26 cellular contexts compared by ENCODE assay signal in genomic region chr7:4338556-4338955, GRCh38.
"Had no signal": no experiment of that assay in that cellular context is flagged by ENCODE, and none has a peak within 500 bp of the region (broad histone marks: within the 10 kb centered on the region; RNA-seq: fewer than 3 reads in every experiment).

No MANE protein-coding gene starts in this region.

- H3K4me1 ChIP-seq: stomach, suprapubic skin, testis, thyroid gland, tibial artery, tibial nerve, transverse colon, upper lobe of left lung, upper lobe of right lung, uterus, vagina had no signal

- H3K9me3 ChIP-seq: suprapubic skin, testis, thoracic aorta, thyroid gland, tibial artery, transverse colon, upper lobe of left lung, upper lobe of right lung, uterus, vagina had no signal

- H3K4me3 ChIP-seq: stomach, suprapubic skin, testis, thoracic aorta, thyroid gland, tibial artery, tibial nerve, transverse colon, upper lobe of left lung, upper lobe of right lung, uterus, vagina had no signal

- H3K36me3 ChIP-seq: stomach, suprapubic skin, thoracic aorta, thyroid gland, tibial artery, tibial nerve, transverse colon, upper lobe of left lung, upper lobe of right lung, uterus, vagina had no signal

- ATAC-seq: stimulated activated effector memory CD8-positive, alpha-beta T cell treated with anti-CD3 and anti-CD28 coated beads, Interleukin-12 subunit alpha, Interleukin-12 subunit beta, amount 100 ng/mL, for 72 hours; stimulated activated memory B cell treated with anti-CD40 and anti-IgM and Interleukin-4, amounts not matched to agents 10 μg/mL and 1 μg/mL and 100 μg/mL, for 72 hours; stimulated activated naive B cell treated with anti-CD40 and anti-IgM and Interleukin-4, amounts not matched to agents 10 μg/mL and 1 μg/mL and 100 μg/mL, for 72 hours; stimulated activated naive CD8-positive, alpha-beta T cell treated with anti-CD3 and anti-CD28 coated beads, Interleukin-15, amount 100 ng/mL, for 72 hours; stimulated activated naive CD8-positive, alpha-beta T cell treated with anti-CD3 and anti-CD28 coated beads, Interleukin-15, Interleukin-2, amounts not matched to agents 100 U/mL and 50 U/mL, for 24 hours; upper lobe of right lung had no signal

- DNase-seq: stimulated activated CD4-positive, alpha-beta T cell treated with anti-CD3 and anti-CD28 coated beads, Interleukin-2, amount 100 ng/mL, for 48 hours; stimulated activated CD4-positive, alpha-beta T cell treated with anti-CD3 and anti-CD28 coated beads, Interleukin-4, amount 100 ng/mL, for 1 hour; stimulated activated CD4-positive, alpha-beta T cell treated with anti-CD3 and anti-CD28 coated beads, Interleukin-4, amount 100 ng/mL, for 24 hours; stimulated activated CD4-positive, alpha-beta T cell treated with anti-CD3 and anti-CD28 coated beads, Interleukin-4, amount 100 ng/mL, for 4 hours; stimulated activated CD8-positive, alpha-beta memory T cell treated with anti-CD3 and anti-CD28 coated beads, Interleukin-4, amount 100 ng/mL, for 48 hours; stimulated activated naive B cell treated with anti-CD40 and anti-IgM and Interleukin-4, amounts not matched to agents 10 μg/mL and 1 μg/mL and 100 μg/mL, for 72 hours; stimulated activated naive CD4-positive, alpha-beta T cell; stimulated activated naive CD4-positive, alpha-beta T cell treated with Interleukin-2 at 50 U/mL for 16 hours; stimulated activated naive CD8-positive, alpha-beta T cell treated with anti-CD3 and anti-CD28 coated beads, Interleukin-15, amount 100 ng/mL, for 72 hours; stimulated activated naive CD8-positive, alpha-beta T cell treated with anti-CD3 and anti-CD28 coated beads, Interleukin-15, Interleukin-2, amounts not matched to agents 100 U/mL and 50 U/mL, for 24 hours; stomach; substantia nigra; testis; thyroid gland; tibial artery; transverse colon; trophoblast cell; upper lobe of left lung; upper lobe of right lung; uterus had no signal

- H3K27me3 ChIP-seq: stomach, suprapubic skin, testis, thyroid gland, tibial artery, tibial nerve, transverse colon, upper lobe of left lung, upper lobe of right lung, uterus, vagina had no signal

- H3K27ac ChIP-seq: stomach, suprapubic skin, testis, thoracic aorta, thyroid gland, tibial artery, tibial nerve, transverse colon, upper lobe of left lung, upper lobe of right lung, uterus, vagina had no signal
